Comparison of ENCODE assay signal across 1 cellular context in the genomic region with DNA sequence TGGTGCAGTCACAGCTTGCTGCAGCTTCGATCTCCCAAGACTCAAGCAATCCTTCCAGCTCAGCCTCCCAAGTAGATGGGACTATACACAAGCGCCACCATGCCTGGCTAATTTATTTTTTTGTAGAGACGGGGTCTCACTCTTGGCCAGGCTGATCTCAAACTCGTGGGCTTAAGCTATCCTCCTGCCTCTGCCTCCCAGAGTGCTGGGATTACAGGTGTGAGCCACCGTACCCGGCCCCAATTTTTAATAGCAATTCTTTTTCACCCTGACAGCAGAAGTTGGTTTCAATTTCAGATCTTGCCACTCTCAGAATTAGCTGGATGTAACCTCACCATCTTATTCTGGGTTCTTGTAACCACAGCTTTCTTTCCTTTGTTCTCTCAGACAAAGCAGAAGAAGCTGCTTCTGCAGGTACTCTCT.
TF ChIP-seq lines count a peak whose summit lies in the region.

No MANE protein-coding gene starts in this region.

TF ChIP-seq in GM23338, 12 proteins besides CTCF, POLR2A, EP300 and RAD21 (continued from another document):
- TF ChIP-seq EZH2 (IDR thresholded peaks at IDR 0.05; ENCODE audit: low read depth, unreplicated experiment) (no peak), EZH2phosphoT487 (IDR thresholded peaks at IDR 0.05; ENCODE audit: unreplicated experiment) (no peak), ZNF331 (CRISPR knock-in tag; IDR thresholded peaks at IDR 0.05; ENCODE audit: low read depth) (no peak), NANOG (IDR thresholded peaks at IDR 0.05; ENCODE audit: borderline replicate concordance) (no peak), CREB1 (CRISPR knock-in tag; IDR thresholded peaks at IDR 0.05; ENCODE audit: low read depth) (no peak)
- TF ChIP-seq, protein P1, sequence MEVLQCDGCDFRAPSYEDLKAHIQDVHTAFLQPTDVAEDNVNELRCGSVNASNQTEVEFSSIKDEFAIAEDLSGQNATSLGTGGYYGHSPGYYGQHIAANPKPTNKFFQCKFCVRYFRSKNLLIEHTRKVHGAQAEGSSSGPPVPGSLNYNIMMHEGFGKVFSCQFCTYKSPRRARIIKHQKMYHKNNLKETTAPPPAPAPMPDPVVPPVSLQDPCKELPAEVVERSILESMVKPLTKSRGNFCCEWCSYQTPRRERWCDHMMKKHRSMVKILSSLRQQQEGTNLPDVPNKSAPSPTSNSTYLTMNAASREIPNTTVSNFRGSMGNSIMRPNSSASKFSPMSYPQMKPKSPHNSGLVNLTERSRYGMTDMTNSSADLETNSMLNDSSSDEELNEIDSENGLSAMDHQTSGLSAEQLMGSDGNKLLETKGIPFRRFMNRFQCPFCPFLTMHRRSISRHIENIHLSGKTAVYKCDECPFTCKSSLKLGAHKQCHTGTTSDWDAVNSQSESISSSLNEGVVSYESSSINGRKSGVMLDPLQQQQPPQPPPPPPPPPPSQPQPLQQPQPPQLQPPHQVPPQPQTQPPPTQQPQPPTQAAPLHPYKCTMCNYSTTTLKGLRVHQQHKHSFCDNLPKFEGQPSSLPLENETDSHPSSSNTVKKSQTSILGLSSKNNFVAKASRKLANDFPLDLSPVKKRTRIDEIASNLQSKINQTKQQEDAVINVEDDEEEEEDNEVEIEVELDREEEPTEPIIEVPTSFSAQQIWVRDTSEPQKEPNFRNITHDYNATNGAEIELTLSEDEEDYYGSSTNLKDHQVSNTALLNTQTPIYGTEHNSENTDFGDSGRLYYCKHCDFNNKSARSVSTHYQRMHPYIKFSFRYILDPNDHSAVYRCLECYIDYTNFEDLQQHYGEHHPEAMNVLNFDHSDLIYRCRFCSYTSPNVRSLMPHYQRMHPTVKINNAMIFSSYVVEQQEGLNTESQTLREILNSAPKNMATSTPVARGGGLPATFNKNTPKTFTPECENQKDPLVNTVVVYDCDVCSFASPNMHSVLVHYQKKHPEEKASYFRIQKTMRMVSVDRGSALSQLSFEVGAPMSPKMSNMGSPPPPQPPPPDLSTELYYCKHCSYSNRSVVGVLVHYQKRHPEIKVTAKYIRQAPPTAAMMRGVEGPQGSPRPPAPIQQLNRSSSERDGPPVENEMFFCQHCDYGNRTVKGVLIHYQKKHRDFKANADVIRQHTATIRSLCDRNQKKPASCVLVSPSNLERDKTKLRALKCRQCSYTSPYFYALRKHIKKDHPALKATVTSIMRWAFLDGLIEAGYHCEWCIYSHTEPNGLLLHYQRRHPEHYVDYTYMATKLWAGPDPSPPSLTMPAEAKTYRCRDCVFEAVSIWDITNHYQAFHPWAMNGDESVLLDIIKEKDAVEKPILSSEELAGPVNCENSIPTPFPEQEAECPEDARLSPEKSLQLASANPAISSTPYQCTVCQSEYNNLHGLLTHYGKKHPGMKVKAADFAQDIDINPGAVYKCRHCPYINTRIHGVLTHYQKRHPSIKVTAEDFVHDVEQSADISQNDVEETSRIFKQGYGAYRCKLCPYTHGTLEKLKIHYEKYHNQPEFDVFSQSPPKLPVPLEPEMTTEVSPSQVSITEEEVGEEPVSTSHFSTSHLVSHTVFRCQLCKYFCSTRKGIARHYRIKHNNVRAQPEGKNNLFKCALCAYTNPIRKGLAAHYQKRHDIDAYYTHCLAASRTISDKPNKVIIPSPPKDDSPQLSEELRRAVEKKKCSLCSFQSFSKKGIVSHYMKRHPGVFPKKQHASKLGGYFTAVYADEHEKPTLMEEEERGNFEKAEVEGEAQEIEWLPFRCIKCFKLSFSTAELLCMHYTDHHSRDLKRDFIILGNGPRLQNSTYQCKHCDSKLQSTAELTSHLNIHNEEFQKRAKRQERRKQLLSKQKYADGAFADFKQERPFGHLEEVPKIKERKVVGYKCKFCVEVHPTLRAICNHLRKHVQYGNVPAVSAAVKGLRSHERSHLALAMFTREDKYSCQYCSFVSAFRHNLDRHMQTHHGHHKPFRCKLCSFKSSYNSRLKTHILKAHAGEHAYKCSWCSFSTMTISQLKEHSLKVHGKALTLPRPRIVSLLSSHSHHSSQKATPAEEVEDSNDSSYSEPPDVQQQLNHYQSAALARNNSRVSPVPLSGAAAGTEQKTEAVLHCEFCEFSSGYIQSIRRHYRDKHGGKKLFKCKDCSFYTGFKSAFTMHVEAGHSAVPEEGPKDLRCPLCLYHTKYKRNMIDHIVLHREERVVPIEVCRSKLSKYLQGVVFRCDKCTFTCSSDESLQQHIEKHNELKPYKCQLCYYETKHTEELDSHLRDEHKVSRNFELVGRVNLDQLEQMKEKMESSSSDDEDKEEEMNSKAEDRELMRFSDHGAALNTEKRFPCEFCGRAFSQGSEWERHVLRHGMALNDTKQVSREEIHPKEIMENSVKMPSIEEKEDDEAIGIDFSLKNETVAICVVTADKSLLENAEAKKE (CRISPR knock-in tag; IDR thresholded peaks at IDR 0.05) = no peak
TF ChIP-seq in GM23338: peak in this region for 0.
